In genomic region chr13:30698488-30699005, GRCh38 we compare ENCODE assay signal across 18 cellular contexts. TPM values are rescaled to one million over a fixed set of nuclear protein-coding genes. Genes with fewer than 3 reads are reported as not detected.
A peak's percentile ranks its signal among the peaks of the same experiment; 100 is the strongest.
DNase-seq lines count a peak whose midpoint lies in the region; ATAC-seq, FAIRE-seq and TF ChIP-seq lines count a peak whose summit lies in the region.
"Had no signal": no experiment of that assay in that cellular context is flagged by ENCODE, and none has a peak within 500 bp of the region (broad histone marks: within the 10 kb centered on the region; RNA-seq: fewer than 3 reads in every experiment).

No MANE protein-coding gene starts in this region.

- H3K4me1 Mint-ChIP-seq in nephron progenitor cell: peaks cover 49% of the 10 kb centered on the region
- H3K4me1 Mint-ChIP-seq in type B pancreatic cell (ENCODE audit: unreplicated experiment): peaks cover 48% of the 10 kb centered on the region

- peak overlapping the region; percentile 6; the same call in 1 of the 2 replicates for H3K9ac ChIP-seq in SK-N-SH
- peak overlapping the region; percentile 56 for H3K9ac ChIP-seq in endothelial cell of umbilical vein (replicated peaks; ENCODE audit: extremely low read depth, insufficient read depth, low read length)
- H3K9ac ChIP-seq: BLaER1 had no signal

- intact Hi-C loops in endothelial cell of umbilical vein (cut with micrococcal nuclease) (no loop called here), gastrocnemius medialis (cut with DNase I; ENCODE audit: low total_unique reads) (no loop called here)

- H3K4me1 ChIP-seq in SK-N-SH (ENCODE audit: control insufficient read depth in 1 of 2, insufficient read depth in 2 of 2, low read depth in 1 of 2, low read length in 1 of 2): peaks cover 9 to 20% of the 10 kb centered on the region in 2 experiments
- H3K4me1 ChIP-seq in endothelial cell of umbilical vein (ENCODE audit: control insufficient read depth, extremely low read depth, insufficient read depth, low read length): peaks cover 28% of the 10 kb centered on the region
- H3K4me1 ChIP-seq in gastrocnemius medialis: peaks cover 0 to 4% of the 10 kb centered on the region in 2 donors

- H3K36me3 Mint-ChIP-seq in nephron progenitor cell (ENCODE audit: low read depth): no peaks in the 10 kb centered on the region
- no peaks in the 10 kb centered on the region for H3K36me3 Mint-ChIP-seq in type B pancreatic cell

- no TSS peak for BruUV-seq in endothelial cell of umbilical vein (replicated peaks; lab: Mats Ljungman, UMichigan)

- no peaks in the 10 kb centered on the region for H3F3A ChIP-seq in SK-N-SH (replicated peaks; ENCODE audit: insufficient read depth)

- H3K4me2 ChIP-seq in SK-N-SH (peak overlapping the region; percentile 35), endothelial cell of umbilical vein (ENCODE audit: insufficient read depth, low read length) (peak overlapping the region; percentile 96)
- H3K4me2 ChIP-seq: BLaER1 had no signal

- H3K9me2 ChIP-seq in SK-N-SH: no peaks in the 10 kb centered on the region

- H3K36me3 ChIP-seq in SK-N-SH (replicated peaks in 1 of 2; ENCODE audit: control insufficient read depth in 1 of 2, insufficient read depth in 2 of 2, low read length in 1 of 2) (no peaks in the 10 kb centered on the region), endothelial cell of umbilical vein (ENCODE audit: control insufficient read depth in 2 of 2, extremely low read depth in 1 of 2, insufficient read depth in 2 of 2, low read length in 2 of 2) (no peaks in the 10 kb centered on the region), gastrocnemius medialis (no peaks in the 10 kb centered on the region)
- H3K36me3 ChIP-seq: BLaER1, SJCRH30 had no signal

- H3K27ac ChIP-seq in SK-N-SH (ENCODE audit: low read depth in 2 of 2, low read length in 1 of 2) (peak overlapping the region in 1 of 2 experiments; percentile 88; a peak in 3 of 4 replicates), endothelial cell of umbilical vein (ENCODE audit: insufficient read depth, low read depth, low read length) (peak overlapping the region; percentile 60), gastrocnemius medialis (no peak overlapping the region)
- H3K27ac ChIP-seq: BLaER1 had no signal

- in situ Hi-C loops in gastrocnemius medialis (cut with MboI; ENCODE audit: low sequenced_read_pairs in 4 of 4): no loop called here

- peak overlapping the region in 1 of 2 experiments; percentile 20; a peak in 1 of 4 replicates for H3K4me3 ChIP-seq in SK-N-SH (ENCODE audit: low read depth in 2 of 2, low read length in 1 of 2)
- H3K4me3 ChIP-seq in endothelial cell of umbilical vein (replicated peaks in 1 of 3; ENCODE audit: insufficient read depth in 1 of 3, low read depth in 1 of 3, low read length in 3 of 3): no peak overlapping the region
- no peak overlapping the region for H3K4me3 ChIP-seq in gastrocnemius medialis
- H3K4me3 ChIP-seq: BLaER1, GM12878, K562 had no signal

- H3K27me3 ChIP-seq in SK-N-SH (ENCODE audit: insufficient read depth) (no peaks in the 10 kb centered on the region), endothelial cell of umbilical vein (ENCODE audit: control insufficient read depth in 2 of 2, insufficient read depth in 2 of 2, low read length in 2 of 2) (no peaks in the 10 kb centered on the region), gastrocnemius medialis (no peaks in the 10 kb centered on the region)
- H3K27me3 ChIP-seq: BLaER1, SJCRH30 had no signal

- TF ChIP-seq CTCF in SK-N-SH (IDR thresholded peaks at IDR 0.05) (no peak), endothelial cell of umbilical vein (IDR thresholded peaks at IDR 0.05; ENCODE audit: extremely low read depth in 1 of 2, insufficient read depth in 1 of 2, low read depth in 1 of 2, low read length in 2 of 2) (no peak), nephron progenitor cell (IDR thresholded peaks at IDR 0.05) (no peak), type B pancreatic cell (conservative IDR thresholded peaks at IDR 0.05) (no peak), gastrocnemius medialis (IDR thresholded peaks at IDR 0.05 in 4 of 5, conservative IDR thresholded peaks at IDR 0.05 in 1 of 5) (no peak)

- no peak for TF ChIP-seq POLR2A in endothelial cell of umbilical vein (IDR thresholded peaks at IDR 0.05; ENCODE audit: low read depth, low read length)
- TF ChIP-seq POLR2A in gastrocnemius medialis (IDR thresholded peaks at IDR 0.05): no peak

- ATAC-seq in gastrocnemius medialis: no peak
- ATAC-seq: GM12878, K562 had no signal

- CTCF ChIA-PET in SK-N-SH (lab: Yijun Ruan, JAX): interaction anchor here (1.8 kb wide), 1 partner anchor 9 kb away, joined by 4 read pairs; no protein-coding TSS in a partner anchor
- CTCF ChIA-PET in endothelial cell of umbilical vein (lab: Charles Lee): interaction anchor here (0.7 to 1.2 kb wide), 2 partner anchors 8 to 94 kb away, joined by 3 read pairs; no protein-coding TSS in a partner anchor

- H3K9me3 Mint-ChIP-seq in nephron progenitor cell (peaks cover 3% of the 10 kb centered on the region), type B pancreatic cell (no peaks in the 10 kb centered on the region)

- H3K9me3 ChIP-seq in SK-N-SH (no peaks in the 10 kb centered on the region), endothelial cell of umbilical vein (replicated peaks; ENCODE audit: control insufficient read depth, insufficient read depth, low read length) (no peaks in the 10 kb centered on the region), gastrocnemius medialis (no peaks in the 10 kb centered on the region)
- H3K9me3 ChIP-seq: BLaER1, SJCRH30 had no signal

- H2AFZ ChIP-seq in SK-N-SH (ENCODE audit: low read depth): peak overlapping the region; percentile 48
- peak overlapping the region; percentile 98 for H2AFZ ChIP-seq in endothelial cell of umbilical vein (ENCODE audit: low read depth, low read length)

- no peak for DNase-seq in SK-N-SH
- no peak for DNase-seq in endothelial cell of umbilical vein (ENCODE audit: low read depth, low spot score)
- DNase-seq in nephron progenitor cell: no peak
- DNase-seq in type B pancreatic cell (ENCODE audit: extremely low spot score, unreplicated experiment): peak; percentile 48
- no peak for DNase-seq in AML-193 (lab: John Stamatoyannopoulos, UW)
- no peak for DNase-seq in SHP77 (lab: John Stamatoyannopoulos, UW)
- DNase-seq in gastrocnemius medialis: no peak
- DNase-seq: DND-41, HCEC 1CT, NCI-H187 treated with DMSO at 0.1 percent for 48 hours, NCI-H446 treated with DMSO at 0.1 percent for 48 hours, NCI-H748 treated with DMSO at 0.1 percent for 48 hours, RPMI8226 had no signal

- dilution Hi-C loops in endothelial cell of umbilical vein (cut with MboI; ENCODE audit: extremely low pct_ligation_motif_present, low sequenced_read_pairs): loop anchor here (25.0 kb wide), 1 partner anchor 89 kb away; no protein-coding TSS in a partner anchor

- no peaks in the 10 kb centered on the region for H3K9me1 ChIP-seq in endothelial cell of umbilical vein (replicated peaks; ENCODE audit: control insufficient read depth, extremely low read depth, insufficient read depth, low read length)

- H3K79me2 ChIP-seq in SK-N-SH (ENCODE audit: insufficient read depth) (no peaks in the 10 kb centered on the region), endothelial cell of umbilical vein (ENCODE audit: control insufficient read depth, insufficient read depth, low read length) (no peaks in the 10 kb centered on the region)

- no peak for TF ChIP-seq RAD21 in SK-N-SH (IDR thresholded peaks at IDR 0.05; ENCODE audit: low read length)

- no peak for TF ChIP-seq EP300 in SK-N-SH (IDR thresholded peaks at IDR 0.05; ENCODE audit: borderline replicate concordance in 1 of 2, low read depth in 1 of 2, low read length in 1 of 2)

- H4K20me1 ChIP-seq in SK-N-SH (ENCODE audit: insufficient read depth) (no peaks in the 10 kb centered on the region), endothelial cell of umbilical vein (replicated peaks; ENCODE audit: control insufficient read depth, extremely low read depth, insufficient read depth, low read length) (no peaks in the 10 kb centered on the region)
- H4K20me1 ChIP-seq: BLaER1 had no signal

- WGBS in SK-N-SH (ENCODE audit: low lambda C conversion rate): 94% methylated on average over 14 of the region's 15 CpGs

- H3K4me3 Mint-ChIP-seq in nephron progenitor cell (no peak overlapping the region), type B pancreatic cell (no peak overlapping the region)

- no peak for FAIRE-seq in endothelial cell of umbilical vein (lab: Jason Lieb, UNC)
- FAIRE-seq: G401.6, GM12878, K562 had no signal

- H3K27ac Mint-ChIP-seq in nephron progenitor cell (peak overlapping the region; percentile 64), type B pancreatic cell (no peak overlapping the region)

- POLR2A ChIA-PET in SK-N-SH (lab: Yijun Ruan, JAX) (interaction anchor here (0.6 kb wide), 1 partner anchor 232 kb away, joined by 3 read pairs; no protein-coding TSS in a partner anchor), endothelial cell of umbilical vein (lab: Charles Lee) (no interaction called here)

- H3K27me3 Mint-ChIP-seq in nephron progenitor cell (ENCODE audit: low read depth, poor library complexity) (peaks cover 23% of the 10 kb centered on the region), type B pancreatic cell (peaks cover 6% of the 10 kb centered on the region)

TF ChIP-seq in SK-N-SH, 30 proteins besides CTCF, POLR2A, EP300 and RAD21 (continues in another document):
- TF ChIP-seq RCOR1 (IDR thresholded peaks at IDR 0.05; ENCODE audit: low read length) (no peak), MEF2A (IDR thresholded peaks at IDR 0.05; ENCODE audit: borderline replicate concordance, low read depth) (no peak), GATA2 (CRISPR knock-in tag; IDR thresholded peaks at IDR 0.05) (no peak), ELF1 (IDR thresholded peaks at IDR 0.05) (no peak)

TF ChIP-seq in endothelial cell of umbilical vein, 7 proteins besides CTCF, POLR2A, EP300 and RAD21 (continues in another document):
- TF ChIP-seq GATA2 (IDR thresholded peaks at IDR 0.05; ENCODE audit: insufficient read depth, insufficient read length, low read depth, low read length) (no peak), JUN (IDR thresholded peaks at IDR 0.05; ENCODE audit: borderline replicate concordance, insufficient read depth, insufficient read length, low read depth) (no peak)

RNA-seq across cellular contexts. Expression of gene ALOX5AP, which starts 36.8 kb away (rescaled TPM):
- polyA plus RNA-seq in SK-N-SH (2012; rRNA removed): 1.2 and 1.3 TPM in 2 replicates
- polyA plus RNA-seq in SK-N-SH (2012; cell fraction: cytosol; rRNA removed): 0.90 and 1.6 TPM in 2 replicates
- polyA plus RNA-seq in SK-N-SH (2012; cell fraction: nucleus; rRNA removed): 0.47 and 0.83 TPM in 2 replicates
- total RNA-seq in endothelial cell of umbilical vein: 0.60 TPM in 1 of 2 replicates, not detected in the other
- polyA plus RNA-seq in endothelial cell of umbilical vein: 1.4 and 1.8 TPM in 2 replicates
- polyA plus RNA-seq in endothelial cell of umbilical vein (2011; cell fraction: cytosol; rRNA removed): 1.1 and 1.7 TPM in 2 replicates
- polyA plus RNA-seq in endothelial cell of umbilical vein (2011; cell fraction: nucleus; rRNA removed): 0.25 and 0.45 TPM in 2 replicates
- 1.6 and 4.8 TPM in 2 replicates for polyA plus RNA-seq in endothelial cell of umbilical vein (2012)
- polyA minus RNA-seq in endothelial cell of umbilical vein: 1.2 TPM in 1 of 2 replicates, not detected in the other
- not detected for polyA minus RNA-seq in endothelial cell of umbilical vein (2011; cell fraction: cytosol; rRNA and poly(A)+ RNA removed)
- not detected in 2 replicates for polyA minus RNA-seq in endothelial cell of umbilical vein (2011; cell fraction: nucleus; rRNA and poly(A)+ RNA removed)
- total RNA-seq in type B pancreatic cell (ENCODE audit: low replicate concordance): 0.31 TPM in 1 of 2 replicates, not detected in the other
- total RNA-seq in gastrocnemius medialis: 1 to 10 TPM; 5.3 to 9.1 (median 7.1) TPM
- polyA plus RNA-seq: K562 had no signal
